In genomic region chr10:24721254-24722106, GRCh38 we compare ENCODE assay signal across 8 cellular contexts. TPM values are rescaled to one million over a fixed set of nuclear protein-coding genes. Genes with fewer than 3 reads are reported as not detected.
DNase-seq lines count a peak whose midpoint lies in the region; ATAC-seq and TF ChIP-seq lines count a peak whose summit lies in the region.

No MANE protein-coding gene starts in this region.

- peak overlapping the region; percentile 77 for H3K4me3 ChIP-seq in BE2C (ENCODE audit: low read depth, low read length)
- H3K4me3 ChIP-seq in HUES64 (ENCODE audit: low read length), result peak overlapping the region; percentile 72
- peak overlapping the region; percentile 39 to 80 (median 79) for H3K4me3 ChIP-seq in right lobe of liver
- peak overlapping the region; percentile 76 for H3K4me3 ChIP-seq in suprapubic skin
- H3K4me3 ChIP-seq in Karpas-422 (ENCODE audit: low read length), result no peak overlapping the region

- H3K36me3 ChIP-seq in BE2C (no peaks in the 10 kb centered on the region), HUES64 (ENCODE audit: insufficient read depth, low read length) (no peaks in the 10 kb centered on the region), right lobe of liver (no peaks in the 10 kb centered on the region), suprapubic skin (no peaks in the 10 kb centered on the region), Karpas-422 (ENCODE audit: insufficient read depth, low read length) (no peaks in the 10 kb centered on the region)

- DNase-seq in BE2C (peak; percentile 33), caudate nucleus (lab: John Stamatoyannopoulos, UW) (peak in 26 of 61 donors; percentile 6 to 71 (median 42)), right lobe of liver (peak in 1 of 3 donors; percentile 40), suprapubic skin (ENCODE audit: low spot score in 2 of 2) (peak; percentile 69 to 84), Karpas-422 (no peak)
- no peak for DNase-seq in activated CD8-positive, alpha-beta memory T cell treated with anti-CD3 and anti-CD28 coated beads, Interleukin-2, amount 50 U/mL, for 48 hours

- TF ChIP-seq CTCF in BE2C (IDR thresholded peaks at IDR 0.05; ENCODE audit: low read depth, low read length), result no peak
- TF ChIP-seq CTCF in right lobe of liver (IDR thresholded peaks at IDR 0.05), result no peak
- TF ChIP-seq CTCF in suprapubic skin (IDR thresholded peaks at IDR 0.05), result no peak

- H3K79me2 ChIP-seq in Karpas-422 (ENCODE audit: low read length), result no peaks in the 10 kb centered on the region

- no peak overlapping the region for H2AFZ ChIP-seq in Karpas-422 (ENCODE audit: low read length)

- H3K4me1 ChIP-seq in BE2C (no peaks in the 10 kb centered on the region; the same call in none of the 2 replicates), HUES64 (ENCODE audit: insufficient read depth, low read length) (peaks cover 54% of the 10 kb centered on the region), right lobe of liver (peaks cover 0 to 46% (median 10%) of the 10 kb centered on the region in 4 donors), suprapubic skin (peaks cover 59% of the 10 kb centered on the region), Karpas-422 (ENCODE audit: low read length) (peaks cover 14% of the 10 kb centered on the region)

- no peak overlapping the region for H3K4me2 ChIP-seq in Karpas-422 (ENCODE audit: low read depth, low read length, poor library complexity, severe bottlenecking)

- no peak for TF ChIP-seq EP300 in suprapubic skin (IDR thresholded peaks at IDR 0.05)

- H3K9me3 ChIP-seq in BE2C (no peaks in the 10 kb centered on the region), HUES64 (ENCODE audit: insufficient read depth, low read depth, low read length) (no peaks in the 10 kb centered on the region), right lobe of liver (no peaks in the 10 kb centered on the region), suprapubic skin (no peaks in the 10 kb centered on the region), Karpas-422 (ENCODE audit: low read length) (no peaks in the 10 kb centered on the region)

- intact Hi-C loops in right lobe of liver (cut with DNase I), result no loop called here

- H3K27me3 ChIP-seq in BE2C (no peaks in the 10 kb centered on the region), HUES64 (ENCODE audit: insufficient read depth, low read length) (peaks cover 48% of the 10 kb centered on the region), right lobe of liver (no peaks in the 10 kb centered on the region), suprapubic skin (no peaks in the 10 kb centered on the region), Karpas-422 (ENCODE audit: low read length) (no peaks in the 10 kb centered on the region)

- H3K27ac ChIP-seq in HUES64 (ENCODE audit: low read depth, low read length) (no peak overlapping the region), caudate nucleus (ENCODE audit: low read depth, low read length) (peak overlapping the region; percentile 94), right lobe of liver (peak overlapping the region; percentile 42 to 95 (median 91)), suprapubic skin (peak overlapping the region; percentile 90), Karpas-422 (ENCODE audit: low read length) (no peak overlapping the region)

- no peaks in the 10 kb centered on the region for H4K20me1 ChIP-seq in Karpas-422 (ENCODE audit: insufficient read depth, low read depth, low read length)

- TF ChIP-seq POLR2A in right lobe of liver (IDR thresholded peaks at IDR 0.05) (no peak), suprapubic skin (IDR thresholded peaks at IDR 0.05) (no peak)

- H3K9ac ChIP-seq in HUES64 (ENCODE audit: low read depth, low read length), result peak overlapping the region; percentile 44
- H3K9ac ChIP-seq in Karpas-422 (ENCODE audit: low read length), result no peak overlapping the region

- ATAC-seq in right lobe of liver (no peak), HG02885 (IDR thresholded peaks at IDR 0.05; ENCODE audit: poor library complexity, unreplicated experiment) (no peak)

- 2% methylated on average over 34 of the region's 34 CpGs for WGBS in HUES64
- WGBS in right lobe of liver (ENCODE audit: insufficient coverage, low coverage, low lambda C conversion rate, missing lambda C conversion rate), result 26% methylated on average over 18 of the region's 34 CpGs
- WGBS in suprapubic skin, result 25% methylated on average over 25 of the region's 34 CpGs

- H3K9me2 ChIP-seq in Karpas-422 (replicated peaks; ENCODE audit: insufficient read depth, low read length), result no peaks in the 10 kb centered on the region

RNA-seq across cellular contexts. Expression of gene ARHGAP21, which starts 2.2 kb away (rescaled TPM):
- 28.2 TPM for polyA plus RNA-seq in BE2C (2012; ENCODE audit: insufficient read depth, insufficient read length, low read depth)
- 30.5 TPM for polyA plus RNA-seq in HUES64 (2013, experiment 1 of 2)
- polyA plus RNA-seq in HUES64 (2013, experiment 2 of 2), result 31.5 TPM
- total RNA-seq in right lobe of liver (10 to 100 TPM; 27.6 to 47.1 (median 31.0) TPM), suprapubic skin (10 to 100 TPM; 25.9 to 43.4 (median 34.3) TPM)
- 3.1 and 11.6 TPM in 2 replicates for total RNA-seq in Karpas-422 (2014; rRNA removed; shearing (Covaris generic); ENCODE audit: low replicate concordance)

Comparison
In these comparisons a context has a peak if more than half of its experiments do, and no peak if none do; other contexts are left out.
1. DNase-seq: peak in BE2C (single experiment) and suprapubic skin (2 of 2); none in Karpas-422 (single experiment) and activated CD8-positive, alpha-beta memory T cell treated with anti-CD3 and anti-CD28 coated beads, Interleukin-2, amount 50 U/mL, for 48 hours (single experiment).
2. H3K27ac ChIP-seq: peak in caudate nucleus (single experiment), right lobe of liver (3 of 3) and suprapubic skin (single experiment); none in HUES64 (single experiment) and Karpas-422 (single experiment).